In genomic region chr17:27631409-27631755, GRCh38 we compare ENCODE assay signal across 8 cellular contexts. TPM values are rescaled to one million over a fixed set of nuclear protein-coding genes. Genes with fewer than 3 reads are reported as not detected.
DNase-seq lines count a peak whose midpoint lies in the region; ATAC-seq and TF ChIP-seq lines count a peak whose summit lies in the region.

No MANE protein-coding gene starts in this region.

- peaks cover under 1% of the 10 kb centered on the region for H3K9me3 Mint-ChIP-seq in activated B cell treated with CpG ODN at 0.5 μM for 24 hours

- H3K4me3 Mint-ChIP-seq in activated B cell treated with CpG ODN at 0.5 μM for 24 hours, result peak overlapping the region; percentile 96

- no peak for TF ChIP-seq CTCF in activated B cell treated with CpG ODN at 0.5 μM for 24 hours (IDR thresholded peaks at IDR 0.05)

- peak overlapping the region; percentile 94 for H3K27ac Mint-ChIP-seq in activated B cell treated with CpG ODN at 0.5 μM for 24 hours

- intact Hi-C loops in activated B cell treated with CpG ODN at 0.5 μM for 24 hours (cut with micrococcal nuclease), result loop anchor here (2.0 to 5.0 kb wide), 3 partner anchors 21 to 411 kb away; partner anchors contain the start of gene NLK
- intact Hi-C loops in posterior cingulate gyrus (cut with DNase I), result no loop called here

- peaks cover 7% of the 10 kb centered on the region for H3K36me3 Mint-ChIP-seq in activated B cell treated with CpG ODN at 0.5 μM for 24 hours (ENCODE audit: low read depth)

- no peak for DNase-seq in activated B cell treated with CpG ODN at 0.5 μM for 24 hours
- peak; percentile 14 to 31 for DNase-seq in lung microvascular endothelial cell (ENCODE audit: low read depth in 2 of 2)
- DNase-seq in SW480 (ENCODE audit: low spot score), result no peak
- no peak for DNase-seq in DMS114 treated with DMSO at 0.1 percent for 48 hours (lab: John Stamatoyannopoulos, UW; ENCODE audit: unreplicated experiment)
- DNase-seq in EL, result no peak
- no peak for DNase-seq in posterior cingulate gyrus

- peaks cover 55% of the 10 kb centered on the region for H3K4me1 Mint-ChIP-seq in activated B cell treated with CpG ODN at 0.5 μM for 24 hours

- CTCF ChIA-PET in activated B cell treated with CpG ODN at 0.5 μM for 24 hours (lab: Charles Lee), result interaction anchor here (1.4 kb wide), 1 partner anchor 30 kb away, joined by 4 read pairs; no protein-coding TSS in a partner anchor

- POLR2A ChIA-PET in activated B cell treated with CpG ODN at 0.5 μM for 24 hours (lab: Charles Lee), result interaction anchor here (1.2 kb wide), 1 partner anchor 26 kb away, joined by 5 read pairs; no protein-coding TSS in a partner anchor

- peak; percentile 31 for ATAC-seq in GM18517 (IDR thresholded peaks at IDR 0.05; ENCODE audit: unreplicated experiment)
- ATAC-seq in HG02870 (IDR thresholded peaks at IDR 0.05; ENCODE audit: unreplicated experiment), result peak; percentile 29
- ATAC-seq in activated B cell treated with CpG ODN at 0.5 μM for 24 hours (ENCODE audit: low read depth), result peak; percentile 77

- no peaks in the 10 kb centered on the region for H3K27me3 Mint-ChIP-seq in activated B cell treated with CpG ODN at 0.5 μM for 24 hours

RNA-seq across cellular contexts. Expression of gene LGALS9, which starts 0.4 kb away (rescaled TPM):
- total RNA-seq in activated B cell treated with CpG ODN at 0.5 μM for 24 hours (76.8 and 79.9 TPM in 2 replicates), lung microvascular endothelial cell (24.8 and 25.7 TPM in 2 replicates)

Comparison
In these comparisons a context has a peak if more than half of its experiments do, and no peak if none do; other contexts are left out.
1. DNase-seq: peak in lung microvascular endothelial cell (2 of 2); none in activated B cell treated with CpG ODN at 0.5 μM for 24 hours (single experiment), SW480 (single experiment), DMS114 treated with DMSO at 0.1 percent for 48 hours (single experiment), EL (single experiment) and posterior cingulate gyrus (0 of 10).
2. Peak in every context shown above with its lines, with median percentiles within 50 percentile points of each other: ATAC-seq.